11 cellular contexts compared by ENCODE assay signal in the genomic region with DNA sequence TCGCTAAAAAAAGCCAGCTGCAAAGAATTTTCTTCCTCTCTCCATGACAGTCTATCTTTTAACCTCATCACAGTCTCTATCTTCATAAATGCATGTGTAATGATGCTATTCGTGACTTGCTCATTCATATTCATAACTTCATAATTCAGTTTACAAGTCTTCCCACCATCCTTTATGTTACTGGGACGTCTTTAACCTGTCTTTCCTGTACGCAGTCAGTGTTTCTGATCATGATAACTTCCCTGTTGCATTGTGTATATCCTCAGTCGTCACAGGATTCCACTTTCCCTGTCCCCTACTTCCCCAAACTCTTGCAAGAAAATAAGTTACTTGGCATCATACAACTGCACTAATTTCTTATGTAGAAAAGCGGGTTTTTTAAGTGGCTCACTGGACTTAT.
DNase-seq lines count a peak whose midpoint lies in the region; ATAC-seq and TF ChIP-seq lines count a peak whose summit lies in the region.
"Had no signal": no experiment of that assay in that cellular context is flagged by ENCODE, and none has a peak within 500 bp of the region (broad histone marks: within the 10 kb centered on the region; RNA-seq: fewer than 3 reads in every experiment).

No MANE protein-coding gene starts in this region.

- H3F3A ChIP-seq in GM23338 (replicated peaks; ENCODE audit: low read depth) = no peaks in the 10 kb centered on the region

- H3K4me3 ChIP-seq in AG04449 (ENCODE audit: low read depth, low read length) (peak overlapping the region; percentile 33), GM23338 (no peak overlapping the region), lower lobe of right lung (peak overlapping the region; percentile 73)
- H3K4me3 ChIP-seq: mucosa of descending colon had no signal

- CTCF ChIA-PET in AG04449 (lab: Yijun Ruan, JAX) (interaction anchor here (1.3 to 3.1 kb wide), 8 partner anchors 11 to 237 kb away, joined by 3 to 20 read pairs (median 6); no protein-coding TSS in a partner anchor), MCF 10A (lab: Yijun Ruan, JAX) (interaction anchor here (0.6 to 2.9 kb wide), 7 partner anchors 9 to 1806 kb away, joined by 3 to 14 read pairs (median 4); no protein-coding TSS in a partner anchor)

- H3K27me3 ChIP-seq in GM23338 (ENCODE audit: insufficient read depth) (no peaks in the 10 kb centered on the region), lower lobe of right lung (ENCODE audit: low read depth) (no peaks in the 10 kb centered on the region)

- BruUV-seq in MCF 10A (replicated peaks; lab: Mats Ljungman, UMichigan) = no TSS peak

- H3K4me1 ChIP-seq in GM23338 (ENCODE audit: insufficient read depth) (peaks cover 35% of the 10 kb centered on the region), lower lobe of right lung (peaks cover 56% of the 10 kb centered on the region)

- peaks cover 55% of the 10 kb centered on the region for H3K4me1 Mint-ChIP-seq in GM23338
- peaks cover 11% of the 10 kb centered on the region for H3K4me1 Mint-ChIP-seq in MCF 10A (ENCODE audit: insufficient read depth, unreplicated experiment)
- peaks cover 25% of the 10 kb centered on the region for H3K4me1 Mint-ChIP-seq in osteocyte (ENCODE audit: unreplicated experiment)

- H3K27me3 Mint-ChIP-seq in GM23338 (ENCODE audit: insufficient read depth, low read depth, poor library complexity) (no peaks in the 10 kb centered on the region), MCF 10A (ENCODE audit: insufficient read depth, unreplicated experiment) (no peaks in the 10 kb centered on the region), osteocyte (ENCODE audit: unreplicated experiment) (no peaks in the 10 kb centered on the region)

- TF ChIP-seq CTCF in AG04449 (IDR thresholded peaks at IDR 0.05; ENCODE audit: insufficient read depth, low read length, missing control alignments) = no peak
- TF ChIP-seq CTCF in GM23338 (conservative IDR thresholded peaks at IDR 0.05; ENCODE audit: low read depth in 2 of 2) = no peak
- no peak for TF ChIP-seq CTCF in MCF 10A (IDR thresholded peaks at IDR 0.05; ENCODE audit: unreplicated experiment)
- TF ChIP-seq CTCF in lower lobe of right lung (IDR thresholded peaks at IDR 0.05) = no peak
- TF ChIP-seq CTCF in osteocyte (IDR thresholded peaks at IDR 0.05) = no peak

- H3K27ac Mint-ChIP-seq in GM23338 (no peak overlapping the region), MCF 10A (ENCODE audit: low read depth, unreplicated experiment) (peak overlapping the region; percentile 91), osteocyte (ENCODE audit: unreplicated experiment) (no peak overlapping the region)

- no peaks in the 10 kb centered on the region for H3K36me3 Mint-ChIP-seq in GM23338 (ENCODE audit: low read depth)
- no peaks in the 10 kb centered on the region for H3K36me3 Mint-ChIP-seq in MCF 10A (ENCODE audit: insufficient read depth, unreplicated experiment)
- no peaks in the 10 kb centered on the region for H3K36me3 Mint-ChIP-seq in osteocyte (ENCODE audit: unreplicated experiment)

- ATAC-seq in GM23338 = no peak
- ATAC-seq in lower lobe of right lung = no peak
- no peak for ATAC-seq in GM19455 (IDR thresholded peaks at IDR 0.05; ENCODE audit: unreplicated experiment)

- DNase-seq in AG04449 (ENCODE audit: low read depth, low spot score) (no peak), GM23338 (ENCODE audit: low spot score) (no peak), MCF 10A (ENCODE audit: unreplicated experiment) (no peak), lower lobe of right lung (no peak), cerebellar cortex (ENCODE audit: low spot score) (no peak), DMS114 treated with DMSO at 0.1 percent for 48 hours (lab: John Stamatoyannopoulos, UW; ENCODE audit: unreplicated experiment) (no peak), osteocyte (ENCODE audit: extremely low spot score, unreplicated experiment) (no peak)
- DNase-seq: DND-41, NCI-H1105 treated with DMSO at 0.1 percent for 48 hours had no signal

- intact Hi-C loops in MCF 10A (cut with micrococcal nuclease) (loop anchor here (2.0 to 5.0 kb wide), 3 partner anchors 90 to 208 kb away; no protein-coding TSS in a partner anchor), lower lobe of right lung (cut with DNase I) (loop anchor here (10.0 kb wide), 1 partner anchor 92 kb away; no protein-coding TSS in a partner anchor)

- H3K4me3 Mint-ChIP-seq in GM23338 = peak overlapping the region; percentile 20; the same call in 2 of the 3 replicates
- H3K4me3 Mint-ChIP-seq in MCF 10A (ENCODE audit: unreplicated experiment) = peak overlapping the region; percentile 83
- no peak overlapping the region for H3K4me3 Mint-ChIP-seq in osteocyte (ENCODE audit: unreplicated experiment)

- POLR2A ChIA-PET in AG04449 (lab: Yijun Ruan, JAX) = no interaction called here
- POLR2A ChIA-PET in MCF 10A (lab: Yijun Ruan, JAX) = interaction anchor here (0.7 to 5.5 kb wide), 17 partner anchors 9 to 208 kb away, joined by 3 to 71 read pairs (median 8); partner anchors contain the start of gene SGMS1

- H3K36me3 ChIP-seq in GM23338 (ENCODE audit: insufficient read depth) (no peaks in the 10 kb centered on the region), lower lobe of right lung (no peaks in the 10 kb centered on the region)

- H3K9me3 Mint-ChIP-seq in GM23338 = no peaks in the 10 kb centered on the region
- H3K9me3 Mint-ChIP-seq in MCF 10A (ENCODE audit: unreplicated experiment) = no peaks in the 10 kb centered on the region
- H3K9me3 Mint-ChIP-seq in osteocyte (ENCODE audit: unreplicated experiment) = no peaks in the 10 kb centered on the region

- peaks cover 38% of the 10 kb centered on the region for H3K79me2 ChIP-seq in GM23338 (replicated peaks; ENCODE audit: insufficient read depth)

- no peaks in the 10 kb centered on the region for H3K9me2 ChIP-seq in GM23338 (ENCODE audit: insufficient read depth)

- H3K27ac ChIP-seq in GM23338 (ENCODE audit: low read depth) = no peak overlapping the region
- peak overlapping the region; percentile 91 for H3K27ac ChIP-seq in lower lobe of right lung

- H4K20me1 ChIP-seq in GM23338 (replicated peaks; ENCODE audit: insufficient read depth) = no peaks in the 10 kb centered on the region

- no peaks in the 10 kb centered on the region for H3K9me3 ChIP-seq in lower lobe of right lung
- H3K9me3 ChIP-seq: mucosa of descending colon had no signal

- no peak overlapping the region for H2AFZ ChIP-seq in GM23338

- H3K4me2 ChIP-seq in GM23338 = peak overlapping the region; percentile 24; the same call in 1 of the 2 replicates

TF ChIP-seq in GM23338, 12 proteins besides CTCF, POLR2A, EP300 and RAD21:
- TF ChIP-seq NANOG (IDR thresholded peaks at IDR 0.05; ENCODE audit: borderline replicate concordance) (no peak), CREB1 (CRISPR knock-in tag; IDR thresholded peaks at IDR 0.05; ENCODE audit: low read depth) (no peak), JUNB (IDR thresholded peaks at IDR 0.05; ENCODE audit: unreplicated experiment) (no peak), EZH2phosphoT487 (IDR thresholded peaks at IDR 0.05; ENCODE audit: unreplicated experiment) (no peak)
- TF ChIP-seq, protein P1, sequence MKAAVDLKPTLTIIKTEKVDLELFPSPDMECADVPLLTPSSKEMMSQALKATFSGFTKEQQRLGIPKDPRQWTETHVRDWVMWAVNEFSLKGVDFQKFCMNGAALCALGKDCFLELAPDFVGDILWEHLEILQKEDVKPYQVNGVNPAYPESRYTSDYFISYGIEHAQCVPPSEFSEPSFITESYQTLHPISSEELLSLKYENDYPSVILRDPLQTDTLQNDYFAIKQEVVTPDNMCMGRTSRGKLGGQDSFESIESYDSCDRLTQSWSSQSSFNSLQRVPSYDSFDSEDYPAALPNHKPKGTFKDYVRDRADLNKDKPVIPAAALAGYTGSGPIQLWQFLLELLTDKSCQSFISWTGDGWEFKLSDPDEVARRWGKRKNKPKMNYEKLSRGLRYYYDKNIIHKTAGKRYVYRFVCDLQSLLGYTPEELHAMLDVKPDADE (IDR thresholded peaks at IDR 0.05) = no peak
